In genomic region chr4:42649870-42650269, GRCh38 we compare ENCODE assay signal across 25 cellular contexts. TPM values are rescaled to one million over a fixed set of nuclear protein-coding genes. Genes with fewer than 3 reads are reported as not detected.
"Had no signal": no experiment of that assay in that cellular context is flagged by ENCODE, and none has a peak within 500 bp of the region (broad histone marks: within the 10 kb centered on the region; RNA-seq: fewer than 3 reads in every experiment).

No MANE protein-coding gene starts in this region.

- H3K27ac Mint-ChIP-seq: stimulated activated naive CD8-positive, alpha-beta T cell treated with anti-CD3 and anti-CD28 coated beads, Interleukin-15, amount 100 ng/mL, for 72 hours had no signal

- H3K27ac ChIP-seq: coronary artery, esophagus muscularis mucosa, lower lobe of right lung, ovary, suprapubic skin, transverse colon, upper lobe of right lung, uterus had no signal

- ATAC-seq: left ventricle myocardium superior; lower lobe of right lung; natural killer cell; sciatic nerve; stimulated activated naive CD8-positive, alpha-beta T cell treated with anti-CD3 and anti-CD28 coated beads, Interleukin-15, amount 100 ng/mL, for 72 hours; upper lobe of right lung had no signal

- H3K4me2 ChIP-seq: smooth muscle cell had no signal

- DNase-seq: dermis blood vessel endothelial cell; effector memory CD4-positive, alpha-beta T cell; foreskin melanocyte; head of caudate nucleus; left ventricle myocardium superior; lower lobe of right lung; natural killer cell; occipital lobe; ovary; posterior cingulate gyrus; retina; stimulated activated CD4-positive, alpha-beta T cell treated with anti-CD3 and anti-CD28 coated beads, Interleukin-12 subunit alpha, Interleukin-12 subunit beta, amount 100 ng/mL, for 4 hours; stimulated activated CD4-positive, alpha-beta T cell treated with anti-CD3 and anti-CD28 coated beads, Interleukin-1b, Interleukin-23, amount 100 ng/mL, for 48 hours; stimulated activated CD4-positive, alpha-beta T cell treated with anti-CD3 and anti-CD28 coated beads, Interleukin-4, amount 100 ng/mL, for 1 hour; stimulated activated CD8-positive, alpha-beta memory T cell treated with anti-CD3 and anti-CD28 coated beads, Interleukin-4, amount 100 ng/mL, for 48 hours; stimulated activated naive CD4-positive, alpha-beta T cell; stimulated activated naive CD8-positive, alpha-beta T cell treated with anti-CD3 and anti-CD28 coated beads, Interleukin-15, amount 100 ng/mL, for 72 hours; transverse colon; upper lobe of right lung; uterus had no signal

- H3K4me1 ChIP-seq: uterus had no signal

- H3K27me3 ChIP-seq: esophagus muscularis mucosa, ovary, suprapubic skin, transverse colon, upper lobe of right lung, uterus had no signal

- H3K36me3 ChIP-seq: esophagus muscularis mucosa, lower lobe of right lung, ovary, suprapubic skin, transverse colon, upper lobe of right lung, uterus had no signal

- H3K4me3 Mint-ChIP-seq: natural killer cell had no signal

- H3K9me3 ChIP-seq: esophagus muscularis mucosa, lower lobe of right lung, ovary, suprapubic skin, transverse colon, upper lobe of right lung, uterus had no signal

- H3K27me3 Mint-ChIP-seq: stimulated activated naive CD8-positive, alpha-beta T cell treated with anti-CD3 and anti-CD28 coated beads, Interleukin-15, amount 100 ng/mL, for 72 hours had no signal

- H3K4me3 ChIP-seq: coronary artery, esophagus muscularis mucosa, lower lobe of right lung, ovary, smooth muscle cell, suprapubic skin, transverse colon, upper lobe of right lung, uterus had no signal

RNA-seq across cellular contexts. Expression of gene ATP8A1, which starts 7.0 kb away (rescaled TPM):
- polyA plus RNA-seq: smooth muscle cell had no signal
